15 cellular contexts compared by ENCODE assay signal in the genomic region with DNA sequence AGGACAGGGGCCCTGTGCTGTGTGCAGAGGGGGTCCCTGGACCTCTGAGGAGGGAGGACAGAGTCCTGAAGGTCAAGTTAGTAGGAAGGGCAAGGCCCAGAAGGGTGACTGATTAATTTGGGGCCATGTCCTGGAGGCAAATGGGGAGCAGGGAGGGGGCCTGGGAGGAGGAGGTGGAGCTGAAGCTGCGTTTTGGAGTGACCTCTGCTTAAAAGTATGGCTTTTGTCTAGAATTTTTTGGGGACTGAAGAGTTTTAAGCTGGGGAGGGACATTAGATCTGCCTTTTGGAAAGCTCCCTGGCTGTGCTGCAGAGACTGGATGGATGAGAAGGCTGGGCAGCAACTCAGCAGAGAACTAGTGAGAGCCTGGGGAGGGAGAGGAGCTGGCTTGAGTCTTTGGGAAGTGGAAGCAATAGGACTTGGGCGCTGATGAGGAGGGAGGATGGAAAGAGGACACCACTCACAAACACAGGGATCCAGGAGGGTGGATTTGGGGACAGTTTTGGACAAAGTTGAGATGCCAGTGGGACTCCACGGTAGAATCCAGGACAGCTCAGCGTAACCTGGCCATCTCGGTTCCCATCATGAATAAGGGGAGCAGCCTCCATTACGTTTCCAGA. TPM values are rescaled to one million over a fixed set of nuclear protein-coding genes. Genes with fewer than 3 reads are reported as not detected.
DNase-seq lines count a peak whose midpoint lies in the region; ATAC-seq and TF ChIP-seq lines count a peak whose summit lies in the region.
"Had no signal": no experiment of that assay in that cellular context is flagged by ENCODE, and none has a peak within 500 bp of the region (broad histone marks: within the 10 kb centered on the region; RNA-seq: fewer than 3 reads in every experiment).

No MANE protein-coding gene starts in this region.

- no peaks in the 10 kb centered on the region; the same call in 1 of the 2 replicates for H4K20me1 ChIP-seq in GM23338 (replicated peaks; ENCODE audit: insufficient read depth)
- no peaks in the 10 kb centered on the region for H4K20me1 ChIP-seq in smooth muscle cell (ENCODE audit: low read depth)
- 0 out of 2 replicates have a peak, but pooled peaks cover 6% of the 10 kb centered on the region for H4K20me1 ChIP-seq in Karpas-422 (ENCODE audit: insufficient read depth, low read depth, low read length)

- H3K79me2 ChIP-seq in GM23338 (replicated peaks; ENCODE audit: insufficient read depth) = no peaks in the 10 kb centered on the region
- no peaks in the 10 kb centered on the region for H3K79me2 ChIP-seq in smooth muscle cell (ENCODE audit: low read depth)
- H3K79me2 ChIP-seq in Karpas-422 (ENCODE audit: low read length) = no peaks in the 10 kb centered on the region

- CTCF ChIA-PET in WTC11 (lab: Charles Lee) = interaction anchor here (0.9 to 1.7 kb wide), 6 partner anchors 8 to 200 kb away, joined by 3 to 16 read pairs (median 4); no protein-coding TSS in a partner anchor

- H3K4me2 ChIP-seq in GM23338 (no peak overlapping the region), smooth muscle cell (no peak overlapping the region), Karpas-422 (ENCODE audit: low read depth, low read length, poor library complexity, severe bottlenecking) (no peak overlapping the region)

- ATAC-seq in GM23338 (no peak), WTC11 (no peak)

- H3K27me3 ChIP-seq in GM23338 (ENCODE audit: insufficient read depth) (no peaks in the 10 kb centered on the region), smooth muscle cell (ENCODE audit: low read depth) (no peaks in the 10 kb centered on the region), Karpas-422 (ENCODE audit: low read length) (no peaks in the 10 kb centered on the region)
- H3K27me3 ChIP-seq: BE2C had no signal

- H3K4me3 Mint-ChIP-seq in GM23338 (no peak overlapping the region), WTC11 (no peak overlapping the region)
- H3K4me3 Mint-ChIP-seq: activated naive CD8-positive, alpha-beta T cell treated with anti-CD3 and anti-CD28 coated beads, Interleukin-2, amount 50 U/mL, for 24 hours had no signal

- no peak overlapping the region for H2AFZ ChIP-seq in GM23338
- H2AFZ ChIP-seq in smooth muscle cell (ENCODE audit: low read depth) = no peak overlapping the region
- H2AFZ ChIP-seq in Karpas-422 (ENCODE audit: low read length) = no peak overlapping the region

- no peak overlapping the region for H3K27ac ChIP-seq in GM23338 (ENCODE audit: low read depth)
- H3K27ac ChIP-seq in smooth muscle cell (ENCODE audit: low read depth) = peak overlapping the region; percentile 15
- H3K27ac ChIP-seq in Karpas-422 (ENCODE audit: low read length) = no peak overlapping the region
- H3K27ac ChIP-seq: thoracic aorta had no signal

- H3K4me1 Mint-ChIP-seq in GM23338 = peaks cover 29% of the 10 kb centered on the region
- peaks cover 28% of the 10 kb centered on the region for H3K4me1 Mint-ChIP-seq in WTC11

- DNase-seq in GM23338 (ENCODE audit: low spot score) (no peak), WTC11 (ENCODE audit: low spot score) (no peak), lower leg skin (ENCODE audit: low spot score in 2 of 2) (peak; percentile 11 to 75), smooth muscle cell (lab: John Stamatoyannopoulos, UW; ENCODE audit: unreplicated experiment) (no peak), T-helper 9 cell (no peak), Karpas-422 (no peak), hippocampal formation (lab: John Stamatoyannopoulos, UW) (no peak), ecto neural progenitor cell (ENCODE audit: low spot score) (no peak)
- DNase-seq: activated naive CD8-positive, alpha-beta T cell treated with anti-CD3 and anti-CD28 coated beads, Interleukin-2, amount 50 U/mL, for 24 hours; BE2C; cerebellar nuclear complex; DMS79 treated with DMSO at 0.1 percent for 48 hours; Kasumi-1; SW 1271 had no signal

- TF ChIP-seq CTCF in GM23338 (conservative IDR thresholded peaks at IDR 0.05; ENCODE audit: low read depth in 2 of 2) (no peak), WTC11 (IDR thresholded peaks at IDR 0.05) (no peak), lower leg skin (IDR thresholded peaks at IDR 0.05) (no peak), smooth muscle cell (IDR thresholded peaks at IDR 0.05; ENCODE audit: borderline replicate concordance, insufficient read depth, poor library complexity, severe bottlenecking) (no peak)

- H3K9me3 ChIP-seq in smooth muscle cell (replicated peaks; ENCODE audit: low read depth) (no peaks in the 10 kb centered on the region), Karpas-422 (ENCODE audit: low read length) (no peaks in the 10 kb centered on the region)
- H3K9me3 ChIP-seq: BE2C, thoracic aorta had no signal

- H3K36me3 ChIP-seq in GM23338 (ENCODE audit: insufficient read depth) = no peaks in the 10 kb centered on the region
- H3K36me3 ChIP-seq in smooth muscle cell (ENCODE audit: low read depth) = no peaks in the 10 kb centered on the region
- H3K36me3 ChIP-seq in Karpas-422 (ENCODE audit: insufficient read depth, low read length) = no peaks in the 10 kb centered on the region
- H3K36me3 ChIP-seq: BE2C, thoracic aorta had no signal

- H3K36me3 Mint-ChIP-seq in GM23338 (ENCODE audit: low read depth) = no peaks in the 10 kb centered on the region
- H3K36me3 Mint-ChIP-seq in WTC11 = no peaks in the 10 kb centered on the region

- TF ChIP-seq POLR2A in lower leg skin (IDR thresholded peaks at IDR 0.05) = no peak

- H3F3A ChIP-seq in GM23338 (replicated peaks; ENCODE audit: low read depth) (no peaks in the 10 kb centered on the region), smooth muscle cell (ENCODE audit: low read depth) (no peaks in the 10 kb centered on the region)

- intact Hi-C loops in lower leg skin (cut with DNase I; ENCODE audit: low total_unique reads) = no loop called here

- 76 to 81% methylated on average over 6 of the region's 6 CpGs for WGBS in lower leg skin, 2 donors
- 94% methylated on average over 6 of the region's 6 CpGs for WGBS in smooth muscle cell (ENCODE audit: low lambda C conversion rate)

- H3K9me3 Mint-ChIP-seq in GM23338 (peaks cover 4% of the 10 kb centered on the region; the same call in 2 of the 3 replicates), WTC11 (peaks cover 6% of the 10 kb centered on the region)
- H3K9me3 Mint-ChIP-seq: activated naive CD8-positive, alpha-beta T cell treated with anti-CD3 and anti-CD28 coated beads, Interleukin-2, amount 50 U/mL, for 24 hours had no signal

- peaks cover 8% of the 10 kb centered on the region for H3K4me1 ChIP-seq in GM23338 (ENCODE audit: insufficient read depth)
- no peaks in the 10 kb centered on the region for H3K4me1 ChIP-seq in smooth muscle cell (ENCODE audit: low read depth)
- H3K4me1 ChIP-seq in Karpas-422 (ENCODE audit: low read length) = peaks cover 16% of the 10 kb centered on the region

- H3K9ac ChIP-seq in smooth muscle cell (ENCODE audit: low read depth) (no peak overlapping the region), Karpas-422 (ENCODE audit: low read length) (no peak overlapping the region)

- H3K4me3 ChIP-seq in GM23338 = no peak overlapping the region
- H3K4me3 ChIP-seq in lower leg skin (ENCODE audit: low read depth, poor library complexity, severe bottlenecking) = no peak overlapping the region
- H3K4me3 ChIP-seq in smooth muscle cell = no peak overlapping the region
- H3K4me3 ChIP-seq in Karpas-422 (ENCODE audit: low read length) = no peak overlapping the region
- H3K4me3 ChIP-seq: thoracic aorta had no signal

- H3K27ac Mint-ChIP-seq in GM23338 = 0 out of 2 replicates have a peak overlapping the region, but pooled peaks have one; percentile 18
- H3K27ac Mint-ChIP-seq in WTC11 = peak overlapping the region; percentile 43; the same call in 1 of the 2 replicates
- H3K27ac Mint-ChIP-seq: activated naive CD8-positive, alpha-beta T cell treated with anti-CD3 and anti-CD28 coated beads, Interleukin-2, amount 50 U/mL, for 24 hours had no signal

- peaks cover 17% of the 10 kb centered on the region for H3K27me3 Mint-ChIP-seq in GM23338 (ENCODE audit: insufficient read depth, low read depth, poor library complexity)
- no peaks in the 10 kb centered on the region for H3K27me3 Mint-ChIP-seq in WTC11 (ENCODE audit: low read depth)
- H3K27me3 Mint-ChIP-seq: activated naive CD8-positive, alpha-beta T cell treated with anti-CD3 and anti-CD28 coated beads, Interleukin-2, amount 50 U/mL, for 24 hours had no signal

- no peaks in the 10 kb centered on the region for H3K9me2 ChIP-seq in GM23338 (ENCODE audit: insufficient read depth)
- no peaks in the 10 kb centered on the region for H3K9me2 ChIP-seq in Karpas-422 (replicated peaks; ENCODE audit: insufficient read depth, low read length)

- POLR2A ChIA-PET in WTC11 (lab: Charles Lee) = no interaction called here

TF ChIP-seq in GM23338, 12 proteins besides CTCF, POLR2A, EP300 and RAD21 (continues in another document):
- no peak for TF ChIP-seq ZNF114 (CRISPR knock-in tag; IDR thresholded peaks at IDR 0.05)

TF ChIP-seq in WTC11, 78 proteins besides CTCF, POLR2A, EP300 and RAD21 (continues in another document):
- TF ChIP-seq ZNF138 (CRISPR knock-in tag; conservative IDR thresholded peaks at IDR 0.05) (no peak), ETV6 (CRISPR knock-in tag; IDR thresholded peaks at IDR 0.05) (no peak), ESRRA (CRISPR knock-in tag; IDR thresholded peaks at IDR 0.05; ENCODE audit: borderline replicate concordance) (no peak), ELF4 (CRISPR knock-in tag; IDR thresholded peaks at IDR 0.05; ENCODE audit: low read depth) (no peak), CDX4 (CRISPR knock-in tag; IDR thresholded peaks at IDR 0.05; ENCODE audit: borderline replicate concordance) (no peak)

RNA-seq across cellular contexts. Expression of gene ACBD3, which starts 52.9 kb away (rescaled TPM):
- 36.2 and 37.2 TPM in 2 replicates for total RNA-seq in GM23338 (2014; rRNA removed; shearing (Covaris generic))
- polyA plus RNA-seq in GM23338 (2016; fragmentation: Nextera tagmentation; extraction: Ambion mirVana) (17.1 and 17.9 TPM in 2 replicates), smooth muscle cell (81.2 and 82.0 TPM in 2 replicates)
- total RNA-seq in WTC11 (2021) (30.5 to 38.9 TPM (median 31.1 TPM) in 3 replicates), lower leg skin (10 to 100 TPM; 39.7 to 57.6 (median 49.9) TPM), smooth muscle cell (118 and 125 TPM in 2 replicates)
- 20.6 and 25.2 TPM in 2 replicates for total RNA-seq in Karpas-422 (2014; rRNA removed; shearing (Covaris generic); ENCODE audit: low replicate concordance)

Comparison
In these comparisons a context has a peak if more than half of its experiments do, and no peak if none do; other contexts are left out.
1. DNase-seq: peak in lower leg skin (2 of 2); none in GM23338 (single experiment), WTC11 (single experiment), smooth muscle cell (single experiment), T-helper 9 cell (single experiment), Karpas-422 (single experiment), hippocampal formation (0 of 2) and ecto neural progenitor cell (single experiment).